ENCODE assay signal across 19 cellular contexts in genomic region chr6:133313068-133313467, GRCh38.
"Had no signal": no experiment of that assay in that cellular context is flagged by ENCODE, and none has a peak within 500 bp of the region (broad histone marks: within the 10 kb centered on the region; RNA-seq: fewer than 3 reads in every experiment).

No MANE protein-coding gene starts in this region.

- H3K9me3 ChIP-seq: adrenal gland, esophagus muscularis mucosa, gastroesophageal sphincter, heart left ventricle had no signal

- H3K4me1 ChIP-seq: adrenal gland, esophagus muscularis mucosa, heart left ventricle, parathyroid adenoma had no signal

- H3K27ac ChIP-seq: adrenal gland, esophagus muscularis mucosa, gastroesophageal sphincter, heart left ventricle, parathyroid adenoma, VCaP had no signal

- DNase-seq: activated CD4-positive, alpha-beta T cell treated with anti-CD3 and anti-CD28 coated beads for 1 hour; activated gamma-delta T cell; adrenal gland; cerebellar nuclear complex; effector CD8-positive, alpha-beta T cell; heart left ventricle; left cardiac atrium; mesenchymal stem cell; natural killer cell; stimulated activated CD4-positive, alpha-beta T cell treated with anti-CD3 and anti-CD28 coated beads, Interleukin-4, amount 100 ng/mL, for 4 hours; T-helper 2 cell had no signal

- H2AFZ ChIP-seq: parathyroid adenoma had no signal

- H3K27me3 ChIP-seq: adrenal gland, esophagus muscularis mucosa, gastroesophageal sphincter, heart left ventricle had no signal

- H3K36me3 ChIP-seq: adrenal gland, esophagus muscularis mucosa, gastroesophageal sphincter, heart left ventricle had no signal

- H3K4me2 ChIP-seq: smooth muscle cell had no signal

- H3K79me2 ChIP-seq: parathyroid adenoma had no signal

- ATAC-seq: activated naive CD4-positive, alpha-beta T cell treated with anti-CD3 and anti-CD28 coated beads, Interleukin-2, amount 50 U/mL, for 72 hours; gastroesophageal sphincter; heart left ventricle; left cardiac atrium; natural killer cell; sciatic nerve; stimulated activated memory B cell treated with anti-CD40 and anti-IgM and Interleukin-4, amounts not matched to agents 10 μg/mL and 1 μg/mL and 100 μg/mL, for 72 hours had no signal

- H3K4me3 ChIP-seq: adrenal gland, esophagus muscularis mucosa, gastroesophageal sphincter, heart left ventricle, smooth muscle cell had no signal
